37 cellular contexts compared by ENCODE assay signal in the genomic region with DNA sequence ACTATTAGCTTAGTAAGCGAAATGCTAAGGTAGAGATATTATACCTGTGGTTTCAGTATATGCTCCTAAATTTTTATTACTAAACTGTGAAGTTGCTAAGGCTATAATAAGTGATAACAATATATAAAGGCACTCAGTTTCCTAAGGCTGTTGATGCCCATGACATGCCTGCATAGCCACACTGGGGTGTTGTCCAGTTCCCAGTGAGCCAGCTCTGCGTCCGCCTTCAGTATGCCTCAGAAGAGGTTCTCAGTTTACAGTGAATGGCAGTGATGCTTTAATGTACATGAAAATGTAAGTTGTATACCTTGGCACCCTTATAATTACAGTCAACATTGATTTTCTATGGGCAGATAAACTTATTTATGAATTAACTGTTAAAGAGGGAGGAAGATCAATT. TPM values are rescaled to one million over a fixed set of nuclear protein-coding genes. Genes with fewer than 3 reads are reported as not detected.
"Had no signal": no experiment of that assay in that cellular context is flagged by ENCODE, and none has a peak within 500 bp of the region (broad histone marks: within the 10 kb centered on the region; RNA-seq: fewer than 3 reads in every experiment).

No MANE protein-coding gene starts in this region.

- H3K4me1 ChIP-seq: body of pancreas, breast epithelium had no signal

- H3K4me3 ChIP-seq: adrenal gland, body of pancreas, breast epithelium had no signal

- H3K9me3 ChIP-seq: adrenal gland, body of pancreas, breast epithelium had no signal

- H3K36me3 ChIP-seq: adrenal gland, brain microvascular endothelial cell, breast epithelium had no signal

- H3K4me1 Mint-ChIP-seq: activated B cell treated with CpG ODN at 0.5 μM for 24 hours; activated CD4-positive, alpha-beta T cell treated with anti-CD3 and anti-CD28 coated beads, Interleukin-2, amount 10 ng/mL, durations not matched to agents 24 days and 14 days; activated naive CD8-positive, alpha-beta T cell treated with anti-CD3 and anti-CD28 coated beads for 36 hours; activated T-helper 17 cell treated with anti-CD3 and anti-CD28 coated beads, Interleukin-2, amount 50 U/mL, for 72 hours had no signal

- H3K9me3 Mint-ChIP-seq: activated B cell treated with CpG ODN at 0.5 μM for 24 hours; activated CD4-positive, alpha-beta memory T cell treated with anti-CD3 and anti-CD28 coated beads for 36 hours; activated CD4-positive, alpha-beta T cell treated with anti-CD3 and anti-CD28 coated beads, Interleukin-2, amount 10 ng/mL, durations not matched to agents 24 days and 14 days; activated CD8-positive, alpha-beta T cell treated with anti-CD3 and anti-CD28 coated beads for 36 hours; activated naive CD4-positive, alpha-beta T cell treated with anti-CD3 and anti-CD28 coated beads for 36 hours; activated naive CD4-positive, alpha-beta T cell treated with anti-CD3 and anti-CD28 coated beads, Interleukin-2, amount 50 U/mL, for 72 hours; activated naive CD8-positive, alpha-beta T cell treated with anti-CD3 and anti-CD28 coated beads for 36 hours; activated T-cell treated with anti-CD3 and anti-CD28 coated beads, Interleukin-2, amount 50 U/mL, for 4 hours; activated T-cell treated with anti-CD3 and anti-CD28 coated beads, Interleukin-2, amount 50 U/mL, for 72 hours; activated T-helper 1 cell treated with anti-CD3 and anti-CD28 coated beads, Interleukin-12 subunit alpha, Interleukin-12 subunit beta, Interleukin-2, Interleukin-4 antibody, amounts not matched to agents 30 ng/mL and 10 ng/mL and 1 ng/mL, durations not matched to agents 14 hours and 24 hours and 36 hours; activated T-helper 17 cell treated with anti-CD3 and anti-CD28 coated beads, Interleukin-2, amount 50 U/mL, for 72 hours; T-helper 1 cell treated with Interleukin-12 subunit alpha and Interleukin-12 subunit beta and Interleukin-4 antibody, amounts not matched to agents 30 μg/mL and 1 μg/mL, for 36 hours; T-helper 2 cell treated with Interferon-gamma antibody and Interleukin-4, amounts not matched to agents 5 μg/mL and 100 μg/mL, for 36 hours had no signal

- H3K36me3 Mint-ChIP-seq: activated CD4-positive, alpha-beta memory T cell treated with anti-CD3 and anti-CD28 coated beads for 36 hours; activated naive CD4-positive, alpha-beta T cell treated with anti-CD3 and anti-CD28 coated beads, Interleukin-2, amount 50 U/mL, for 72 hours; activated naive CD8-positive, alpha-beta T cell treated with anti-CD3 and anti-CD28 coated beads for 36 hours had no signal

- H3K27ac Mint-ChIP-seq: activated B cell treated with CpG ODN at 0.5 μM for 24 hours; activated CD4-positive, alpha-beta memory T cell treated with anti-CD3 and anti-CD28 coated beads for 36 hours; activated CD4-positive, alpha-beta T cell treated with anti-CD3 and anti-CD28 coated beads, Interleukin-2, amount 10 ng/mL, durations not matched to agents 24 days and 14 days; activated CD8-positive, alpha-beta T cell treated with anti-CD3 and anti-CD28 coated beads for 36 hours; activated naive CD4-positive, alpha-beta T cell treated with anti-CD3 and anti-CD28 coated beads for 36 hours; activated naive CD4-positive, alpha-beta T cell treated with anti-CD3 and anti-CD28 coated beads, Interleukin-2, amount 50 U/mL, for 72 hours; activated naive CD8-positive, alpha-beta T cell treated with anti-CD3 and anti-CD28 coated beads for 36 hours; activated T-cell treated with anti-CD3 and anti-CD28 coated beads, Interleukin-2, amount 50 U/mL, for 72 hours; activated T-helper 1 cell treated with anti-CD3 and anti-CD28 coated beads, Interleukin-12 subunit alpha, Interleukin-12 subunit beta, Interleukin-2, Interleukin-4 antibody, amounts not matched to agents 30 ng/mL and 10 ng/mL and 1 ng/mL, durations not matched to agents 14 hours and 24 hours and 36 hours; activated T-helper 17 cell treated with anti-CD3 and anti-CD28 coated beads, Interleukin-2, amount 50 U/mL, for 72 hours; T-helper 1 cell treated with Interleukin-12 subunit alpha and Interleukin-12 subunit beta and Interleukin-4 antibody, amounts not matched to agents 30 μg/mL and 1 μg/mL, for 36 hours; T-helper 2 cell treated with Interferon-gamma antibody and Interleukin-4, amounts not matched to agents 5 μg/mL and 100 μg/mL, for 36 hours had no signal

- H3K27me3 ChIP-seq: adrenal gland, body of pancreas, brain microvascular endothelial cell, breast epithelium had no signal

- H3K4me3 Mint-ChIP-seq: activated B cell treated with CpG ODN at 0.5 μM for 24 hours; activated CD4-positive, alpha-beta memory T cell treated with anti-CD3 and anti-CD28 coated beads for 36 hours; activated CD4-positive, alpha-beta T cell treated with anti-CD3 and anti-CD28 coated beads, Interleukin-2, amount 10 ng/mL, durations not matched to agents 24 days and 14 days; activated CD8-positive, alpha-beta T cell treated with anti-CD3 and anti-CD28 coated beads for 36 hours; activated naive CD4-positive, alpha-beta T cell treated with anti-CD3 and anti-CD28 coated beads for 36 hours; activated naive CD8-positive, alpha-beta T cell treated with anti-CD3 and anti-CD28 coated beads for 36 hours; activated T-cell treated with anti-CD3 and anti-CD28 coated beads, Interleukin-2, amount 50 U/mL, for 4 hours; activated T-cell treated with anti-CD3 and anti-CD28 coated beads, Interleukin-2, amount 50 U/mL, for 72 hours; activated T-helper 1 cell treated with anti-CD3 and anti-CD28 coated beads, Interleukin-12 subunit alpha, Interleukin-12 subunit beta, Interleukin-2, Interleukin-4 antibody, amounts not matched to agents 30 ng/mL and 10 ng/mL and 1 ng/mL, durations not matched to agents 14 hours and 24 hours and 36 hours; activated T-helper 17 cell treated with anti-CD3 and anti-CD28 coated beads, Interleukin-2, amount 50 U/mL, for 72 hours; T-helper 1 cell treated with Interleukin-12 subunit alpha and Interleukin-12 subunit beta and Interleukin-4 antibody, amounts not matched to agents 30 μg/mL and 1 μg/mL, for 36 hours; T-helper 2 cell treated with Interferon-gamma antibody and Interleukin-4, amounts not matched to agents 5 μg/mL and 100 μg/mL, for 36 hours had no signal

- ATAC-seq: activated CD8-positive, alpha-beta T cell treated with anti-CD3 and anti-CD28 coated beads for 36 hours; activated naive CD4-positive, alpha-beta T cell treated with anti-CD3 and anti-CD28 coated beads, Interleukin-2, amount 50 U/mL, for 72 hours; activated T-cell treated with anti-CD3 and anti-CD28 coated beads, Interleukin-2, amount 50 U/mL, for 4 hours; activated T-helper 17 cell treated with anti-CD3 and anti-CD28 coated beads, Interleukin-2, amount 50 U/mL, for 72 hours; body of pancreas had no signal

- H3K27ac ChIP-seq: adrenal gland, body of pancreas, brain microvascular endothelial cell, breast epithelium, VCaP had no signal

- DNase-seq: activated B cell treated with CpG ODN at 0.5 μM for 24 hours; activated CD4-positive, alpha-beta memory T cell treated with anti-CD3 and anti-CD28 coated beads for 36 hours; activated CD4-positive, alpha-beta T cell treated with anti-CD3 and anti-CD28 coated beads for 4 hours; activated CD4-positive, alpha-beta T cell treated with anti-CD3 and anti-CD28 coated beads, Interleukin-2, amount 10 ng/mL, durations not matched to agents 24 days and 14 days; activated CD4-positive, alpha-beta T cell treated with anti-CD3 and anti-CD28 coated beads, Interleukin-2, amount 50 U/mL, for 1 hour; activated CD4-positive, alpha-beta T cell treated with anti-CD3 and anti-CD28 coated beads, Interleukin-2, amount 50 U/mL, for 4 hours; activated CD4-positive, CD25-positive, alpha-beta regulatory T cell treated with anti-CD3 and anti-CD28 coated beads, Interleukin-2, amount 50 U/mL, for 72 hours; activated CD8-positive, alpha-beta memory T cell treated with anti-CD3 and anti-CD28 coated beads, Interleukin-2, amount 50 U/mL, for 4 hours; activated CD8-positive, alpha-beta T cell treated with anti-CD3 and anti-CD28 coated beads for 36 hours; activated effector memory CD4-positive, alpha-beta T cell treated with anti-CD3 and anti-CD28 coated beads, Interleukin-2, amount 50 U/mL, for 16 hours; activated gamma-delta T cell treated with Interleukin-2 at 50 U/mL for 16 hours; activated naive CD4-positive, alpha-beta T cell; activated naive CD4-positive, alpha-beta T cell treated with anti-CD3 and anti-CD28 coated beads for 36 hours; activated naive CD4-positive, alpha-beta T cell treated with anti-CD3 and anti-CD28 coated beads, Interleukin-2, amount 50 U/mL, for 16 hours; activated naive CD8-positive, alpha-beta T cell treated with anti-CD3 and anti-CD28 coated beads for 36 hours; activated T-cell treated with anti-CD3 and anti-CD28 coated beads for 4 hours; activated T-cell treated with anti-CD3 and anti-CD28 coated beads, Interleukin-2, amount 50 U/mL, for 1 hour; activated T-cell treated with anti-CD3 and anti-CD28 coated beads, Interleukin-2, amount 50 U/mL, for 4 hours; activated T-cell treated with anti-CD3 and anti-CD28 coated beads, Interleukin-2, amount 50 U/mL, for 72 hours; adrenal gland; amniotic stem cell; aorta; body of pancreas; brain microvascular endothelial cell; central memory CD4-positive, alpha-beta T cell; SW 1271; T-helper 1 cell; T-helper 2 cell; T-helper 9 cell had no signal

RNA-seq across cellular contexts. Expression of a gene that starts 7.2 kb away (rescaled TPM):
- total RNA-seq: activated B cell treated with CpG ODN at 0.5 μM for 24 hours; activated CD4-positive, alpha-beta memory T cell treated with anti-CD3 and anti-CD28 coated beads for 36 hours; activated CD4-positive, alpha-beta T cell treated with anti-CD3 and anti-CD28 coated beads, Interleukin-2, amount 10 ng/mL, durations not matched to agents 24 days and 14 days; activated CD8-positive, alpha-beta memory T cell treated with anti-CD3 and anti-CD28 coated beads for 36 hours; activated CD8-positive, alpha-beta T cell treated with anti-CD3 and anti-CD28 coated beads for 36 hours; activated naive CD4-positive, alpha-beta T cell treated with anti-CD3 and anti-CD28 coated beads for 36 hours; activated naive CD4-positive, alpha-beta T cell treated with anti-CD3 and anti-CD28 coated beads, Interleukin-2, amount 50 U/mL, for 72 hours; activated naive CD8-positive, alpha-beta T cell treated with anti-CD3 and anti-CD28 coated beads for 36 hours; activated T-helper 1 cell treated with anti-CD3 and anti-CD28 coated beads, Interleukin-12 subunit alpha, Interleukin-12 subunit beta, Interleukin-2, Interleukin-4 antibody, amounts not matched to agents 30 ng/mL and 10 ng/mL and 1 ng/mL, durations not matched to agents 14 hours and 24 hours and 36 hours; activated T-helper 17 cell treated with anti-CD3 and anti-CD28 coated beads, Interleukin-2, amount 50 U/mL, for 72 hours had no signal
